11 cellular contexts compared by ENCODE assay signal in the genomic region with DNA sequence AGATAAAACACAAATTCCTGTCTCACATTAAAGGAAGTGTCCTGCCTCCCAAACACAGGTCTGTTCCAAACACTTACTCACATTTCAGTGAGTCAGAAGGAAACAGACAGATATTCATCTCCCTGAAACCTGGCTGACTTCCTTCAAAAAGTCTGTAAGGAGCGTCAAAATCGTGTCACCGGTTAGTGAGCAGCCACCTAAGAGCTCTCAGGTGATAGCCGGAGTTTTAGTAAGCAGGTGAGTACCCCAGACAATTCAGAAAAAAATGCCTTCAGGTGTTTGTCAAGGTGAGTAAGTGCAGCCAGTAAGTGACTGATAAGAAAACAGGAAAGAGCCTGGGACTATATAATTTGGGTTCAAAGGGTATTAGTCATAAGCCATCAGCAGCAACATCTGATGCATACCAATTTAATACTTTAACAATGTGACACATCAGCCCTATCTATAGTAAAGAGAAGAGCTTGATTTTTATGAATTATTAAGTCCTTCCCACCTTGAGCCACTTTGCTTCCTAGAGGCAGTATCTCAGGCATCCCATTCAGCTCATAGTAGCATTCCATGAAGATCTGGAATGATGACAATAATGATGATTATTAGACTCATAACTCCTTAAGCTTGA. TPM values are rescaled to one million over a fixed set of nuclear protein-coding genes. Genes with fewer than 3 reads are reported as not detected.
A peak's percentile ranks its signal among the peaks of the same experiment; 100 is the strongest.
DNase-seq lines count a peak whose midpoint lies in the region; ATAC-seq and TF ChIP-seq lines count a peak whose summit lies in the region.
"Had no signal": no experiment of that assay in that cellular context is flagged by ENCODE, and none has a peak within 500 bp of the region (broad histone marks: within the 10 kb centered on the region; RNA-seq: fewer than 3 reads in every experiment).

No MANE protein-coding gene starts in this region.

- H3K4me1 ChIP-seq in OCI-LY3 (ENCODE audit: low read length) (peaks cover 52% of the 10 kb centered on the region), neural progenitor cell (peaks cover 6% of the 10 kb centered on the region), psoas muscle (peaks cover 9% of the 10 kb centered on the region)

- H4K20me1 ChIP-seq in OCI-LY3 (ENCODE audit: insufficient read depth, low read length) (no peaks in the 10 kb centered on the region), neural progenitor cell (ENCODE audit: low read depth) (no peaks in the 10 kb centered on the region)

- H3K79me2 ChIP-seq in OCI-LY3 (ENCODE audit: low read length) (peaks cover 15% of the 10 kb centered on the region), neural progenitor cell (ENCODE audit: low read depth) (no peaks in the 10 kb centered on the region)

- H3K27me3 Mint-ChIP-seq in neural progenitor cell (ENCODE audit: insufficient read depth, low read depth) = peaks cover 3% of the 10 kb centered on the region

- H3K9ac ChIP-seq in OCI-LY3 (ENCODE audit: low read length) (peak overlapping the region; percentile 87; the same call in 1 of the 2 replicates), neural progenitor cell (no peak overlapping the region)

- H2AFZ ChIP-seq in OCI-LY3 (ENCODE audit: low read depth, low read length) (no peak overlapping the region), neural progenitor cell (replicated peaks) (no peak overlapping the region)

- H3F3A ChIP-seq in neural progenitor cell (ENCODE audit: low read depth) = peaks cover 5% of the 10 kb centered on the region

- no peak for ATAC-seq in psoas muscle
- ATAC-seq in GM21723 (IDR thresholded peaks at IDR 0.05; ENCODE audit: unreplicated experiment) = no peak

- H3K4me3 Mint-ChIP-seq in neural progenitor cell = peak overlapping the region; percentile 82

- H3K27me3 ChIP-seq in OCI-LY3 (ENCODE audit: low read depth, low read length) (no peaks in the 10 kb centered on the region), neural progenitor cell (peaks cover 45% of the 10 kb centered on the region), psoas muscle (ENCODE audit: insufficient read depth in 3 of 3, low read length in 2 of 3) (peaks cover 0 to 28% (median 2%) of the 10 kb centered on the region in 3 donors)

- peaks cover 22% of the 10 kb centered on the region for H3K4me1 Mint-ChIP-seq in neural progenitor cell

- no peak overlapping the region for H3K27ac Mint-ChIP-seq in neural progenitor cell

- H3K9me3 ChIP-seq in OCI-LY3 (ENCODE audit: insufficient read depth, low read length) (no peaks in the 10 kb centered on the region), neural progenitor cell (ENCODE audit: low read depth) (no peaks in the 10 kb centered on the region), psoas muscle (no peaks in the 10 kb centered on the region)

- no peaks in the 10 kb centered on the region for H3K9me3 Mint-ChIP-seq in neural progenitor cell

- H3K4me2 ChIP-seq in OCI-LY3 (ENCODE audit: low read length) = peak overlapping the region; percentile 93
- H3K4me2 ChIP-seq in neural progenitor cell = no peak overlapping the region

- intact Hi-C loops in psoas muscle (cut with DNase I) = loop anchor here in 1 of 2 donors (5.0 kb wide), 1 partner anchor 44 kb away; no protein-coding TSS in a partner anchor

- H3K27ac ChIP-seq in OCI-LY3 (ENCODE audit: low read length) (no peak overlapping the region), neural progenitor cell (no peak overlapping the region), psoas muscle (no peak overlapping the region)

- H3K36me3 ChIP-seq in OCI-LY3 (replicated peaks; ENCODE audit: low read depth, low read length) = peaks cover 7% of the 10 kb centered on the region
- H3K36me3 ChIP-seq in neural progenitor cell = no peaks in the 10 kb centered on the region
- H3K36me3 ChIP-seq in psoas muscle (ENCODE audit: insufficient read depth in 1 of 2, low read depth in 1 of 2) = no peaks in the 10 kb centered on the region

- WGBS in psoas muscle, 3 donors = 73 to 80% (median 78%) methylated on average over 4 of the region's 4 CpGs

- no peak for TF ChIP-seq CTCF in OCI-LY3 (IDR thresholded peaks at IDR 0.05; ENCODE audit: low read depth, low read length)
- no peak for TF ChIP-seq CTCF in cardiac fibroblast (IDR thresholded peaks at IDR 0.05; ENCODE audit: low read depth, low read length)
- no peak for TF ChIP-seq CTCF in neural progenitor cell (IDR thresholded peaks at IDR 0.05)
- TF ChIP-seq CTCF in psoas muscle (IDR thresholded peaks at IDR 0.05) = no peak

- H3K4me3 ChIP-seq in OCI-LY3 (ENCODE audit: low read length) (peak overlapping the region; percentile 99; the same call in 1 of the 2 replicates), cardiac fibroblast (replicated peaks in 1 of 2; ENCODE audit: low read depth in 2 of 2, low read length in 2 of 2) (no peak overlapping the region), neural progenitor cell (no peak overlapping the region), psoas muscle (no peak overlapping the region)

- DNase-seq in Daoy (ENCODE audit: low read depth) (peak; percentile 75), cardiac fibroblast (ENCODE audit: low read depth in 2 of 2) (peak; percentile 27 to 71), neural progenitor cell (ENCODE audit: low spot score) (no peak), SHP77 (lab: John Stamatoyannopoulos, UW) (no peak), NCI-H1105 (lab: John Stamatoyannopoulos, UW) (no peak), psoas muscle (no peak)
- DNase-seq: dorsolateral prefrontal cortex, midbrain, NCI-H1417 treated with DMSO at 0.1 percent for 48 hours had no signal

- H3K36me3 Mint-ChIP-seq in neural progenitor cell = peaks cover 2% of the 10 kb centered on the region

RNA-seq across cellular contexts. Expression of a gene that starts 1.3 kb away (rescaled TPM):
- 27.4 and 32.0 TPM in 2 replicates for total RNA-seq in Daoy (2014; rRNA removed; shearing (Covaris generic))
- total RNA-seq in neural progenitor cell (ENCODE audit: low replicate concordance) = 2.5 and 2.6 TPM in 2 replicates
- under 1 TPM; 0.36 to 0.91 (median 0.68) TPM for total RNA-seq in psoas muscle
- under 1 TPM; 0.10 to 0.86 (median 0.17) TPM for polyA plus RNA-seq in psoas muscle

Comparison
In these comparisons a context has a peak if more than half of its experiments do, and no peak if none do; other contexts are left out.
1. DNase-seq: peak in Daoy (single experiment) and cardiac fibroblast (2 of 2); none in neural progenitor cell (single experiment), SHP77 (0 of 2), NCI-H1105 (single experiment) and psoas muscle (0 of 2).